Comparison of ENCODE assay signal across 25 cellular contexts in the genomic region with DNA sequence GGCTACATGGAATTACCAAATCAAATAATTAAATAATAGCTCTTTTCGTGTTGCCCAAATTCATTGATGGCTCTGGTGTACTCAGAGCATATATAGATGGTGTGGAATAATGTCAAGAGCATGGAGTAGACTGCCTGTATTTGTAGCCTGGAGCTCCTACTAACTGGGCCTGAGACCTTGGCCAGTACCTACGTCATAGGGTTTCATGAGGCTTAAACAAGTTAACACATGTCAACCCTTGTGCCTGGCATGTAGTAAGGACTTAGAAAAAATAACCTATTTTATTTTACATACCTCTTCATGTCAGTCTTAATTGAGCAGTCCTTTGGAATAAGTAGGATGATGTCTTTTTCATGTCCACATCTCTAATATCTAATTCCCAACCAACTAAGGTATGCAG.
DNase-seq lines count a peak whose midpoint lies in the region; ATAC-seq, FAIRE-seq and TF ChIP-seq lines count a peak whose summit lies in the region.
"Had no signal": no experiment of that assay in that cellular context is flagged by ENCODE, and none has a peak within 500 bp of the region (broad histone marks: within the 10 kb centered on the region; RNA-seq: fewer than 3 reads in every experiment).

No MANE protein-coding gene starts in this region.

- in situ Hi-C loops in mammary epithelial cell (cut with MboI; ENCODE audit: low sequenced_read_pairs in 2 of 2): no loop called here

- no peaks in the 10 kb centered on the region for H4K20me1 ChIP-seq in mammary epithelial cell (ENCODE audit: insufficient read depth, low read length)
- H4K20me1 ChIP-seq: BLaER1 treated with 17β-estradiol and CSF1 and Interleukin-3, amounts not matched to agents 10 nM and 100 nM had no signal

- intact Hi-C loops in mammary epithelial cell (cut with micrococcal nuclease) (no loop called here), breast epithelium (cut with DNase I; ENCODE audit: low total_unique reads) (loop anchor here (1.0 kb wide), 1 partner anchor 15 kb away; no protein-coding TSS in a partner anchor)

- no peaks in the 10 kb centered on the region for H3K9me3 ChIP-seq in mammary epithelial cell (replicated peaks; ENCODE audit: insufficient read depth, low read length)
- H3K9me3 ChIP-seq in breast epithelium: no peaks in the 10 kb centered on the region
- H3K9me3 ChIP-seq: A549; BLaER1 treated with 17β-estradiol and CSF1 and Interleukin-3, amounts not matched to agents 10 nM and 100 nM had no signal

- H3K79me2 ChIP-seq in mammary epithelial cell (ENCODE audit: insufficient read depth, low read length): no peaks in the 10 kb centered on the region

- H3K36me3 ChIP-seq in mammary epithelial cell (ENCODE audit: insufficient read depth, low read length): no peaks in the 10 kb centered on the region
- no peaks in the 10 kb centered on the region for H3K36me3 ChIP-seq in breast epithelium
- no peaks in the 10 kb centered on the region for H3K36me3 ChIP-seq in bronchial epithelial cell (ENCODE audit: control insufficient read depth, insufficient read depth, low read length)
- H3K36me3 ChIP-seq: BLaER1 treated with 17β-estradiol and CSF1 and Interleukin-3, amounts not matched to agents 10 nM and 100 nM had no signal

- ATAC-seq in foreskin keratinocyte: peak; percentile 35
- ATAC-seq in GM19467 (IDR thresholded peaks at IDR 0.05; ENCODE audit: unreplicated experiment): no peak
- ATAC-seq: A549; CD8-positive, alpha-beta T cell; GM12878 had no signal

- FAIRE-seq in bronchial epithelial cell (lab: Jason Lieb, UNC): no peak
- FAIRE-seq: A549, GM12878, GM12892, GM18507 had no signal

- CTCF ChIA-PET in mammary epithelial cell (lab: Charles Lee; ENCODE audit: low non-redundant PET): no interaction called here
- CTCF ChIA-PET in RWPE1 (lab: Yijun Ruan, JAX): interaction anchor here (0.6 to 0.9 kb wide), 4 partner anchors 8 to 246 kb away, joined by 3 to 7 read pairs (median 4); no protein-coding TSS in a partner anchor

- TF ChIP-seq POLR2A in breast epithelium (IDR thresholded peaks at IDR 0.05): no peak

- H3K4me1 ChIP-seq in mammary epithelial cell (ENCODE audit: insufficient read depth, low read length): no peaks in the 10 kb centered on the region
- no peaks in the 10 kb centered on the region for H3K4me1 ChIP-seq in breast epithelium
- no peaks in the 10 kb centered on the region for H3K4me1 ChIP-seq in foreskin keratinocyte
- H3K4me1 ChIP-seq: A549; BLaER1 treated with 17β-estradiol and CSF1 and Interleukin-3, amounts not matched to agents 10 nM and 100 nM had no signal

- H3K27me3 ChIP-seq in mammary epithelial cell (ENCODE audit: insufficient read depth, low read length): no peaks in the 10 kb centered on the region
- no peaks in the 10 kb centered on the region for H3K27me3 ChIP-seq in breast epithelium
- H3K27me3 ChIP-seq in bronchial epithelial cell (ENCODE audit: control insufficient read depth, insufficient read depth, low read length): no peaks in the 10 kb centered on the region
- no peaks in the 10 kb centered on the region for H3K27me3 ChIP-seq in foreskin keratinocyte
- H3K27me3 ChIP-seq: BLaER1 treated with 17β-estradiol and CSF1 and Interleukin-3, amounts not matched to agents 10 nM and 100 nM had no signal

- BruUV-seq in mammary epithelial cell (replicated peaks; lab: Mats Ljungman, UMichigan): no TSS peak

- dilution Hi-C loops in mammary epithelial cell (cut with HindIII; ENCODE audit: low sequenced_read_pairs): no loop called here

- peak; percentile 25 for DNase-seq in mammary epithelial cell
- DNase-seq in breast epithelium (ENCODE audit: low spot score in 2 of 2): no peak
- DNase-seq in RWPE1 (ENCODE audit: low spot score): peak; percentile 8
- peak; percentile 78 for DNase-seq in bronchial epithelial cell (ENCODE audit: low read depth)
- peak in 1 of 2 donors; percentile 52 for DNase-seq in foreskin keratinocyte
- no peak for DNase-seq in anterior cingulate cortex (lab: John Stamatoyannopoulos, UW)
- DNase-seq in effector CD4-positive, alpha-beta T cell: no peak
- DNase-seq: AML-193; CD4-positive, alpha-beta T cell; CD8-positive, alpha-beta T cell; COR-L47; DMS 273 treated with DMSO at 0.1 percent for 48 hours; DMS153; DMS79; DND-41; EL; GDM1 had no signal

- H3K9ac ChIP-seq in mammary epithelial cell (ENCODE audit: insufficient read depth, low read length): no peak overlapping the region
- H3K9ac ChIP-seq: BLaER1 treated with 17β-estradiol and CSF1 and Interleukin-3, amounts not matched to agents 10 nM and 100 nM had no signal

- POLR2A ChIA-PET in RWPE1 (lab: Yijun Ruan, JAX; ENCODE audit: low non-redundant PET): no interaction called here

- TF ChIP-seq CTCF in mammary epithelial cell (conservative IDR thresholded peaks at IDR 0.05 in 1 of 2, IDR thresholded peaks at IDR 0.05 in 1 of 2; ENCODE audit: extremely low read depth in 1 of 2, insufficient read depth in 1 of 2, low read depth in 1 of 2, low read length in 2 of 2): no peak
- no peak for TF ChIP-seq CTCF in breast epithelium (IDR thresholded peaks at IDR 0.05)
- no peak for TF ChIP-seq CTCF in RWPE1 (conservative IDR thresholded peaks at IDR 0.05; ENCODE audit: low read depth)
- no peak for TF ChIP-seq CTCF in bronchial epithelial cell (IDR thresholded peaks at IDR 0.05; ENCODE audit: insufficient read depth, low read length, severe bottlenecking)
- TF ChIP-seq CTCF in foreskin keratinocyte (conservative IDR thresholded peaks at IDR 0.05): no peak

- no peak overlapping the region for H2AFZ ChIP-seq in mammary epithelial cell (ENCODE audit: low read depth, low read length)

- 47% methylated on average over 2 of the region's 2 CpGs for WGBS in mammary epithelial cell (ENCODE audit: low coverage, missing lambda C conversion rate)

- H3K27ac ChIP-seq in mammary epithelial cell (ENCODE audit: insufficient read depth, low read depth, low read length) (no peak overlapping the region), breast epithelium (no peak overlapping the region), RWPE1 (no peak overlapping the region), foreskin keratinocyte (no peak overlapping the region)
- H3K27ac ChIP-seq: 22Rv1; A549; BLaER1 treated with 17β-estradiol and CSF1 and Interleukin-3, amounts not matched to agents 10 nM and 100 nM; C4-2B had no signal

- no peak overlapping the region for H3K4me3 ChIP-seq in mammary epithelial cell (replicated peaks in 1 of 3; ENCODE audit: insufficient read depth in 1 of 3, low read depth in 2 of 3, low read length in 3 of 3)
- H3K4me3 ChIP-seq in breast epithelium: no peak overlapping the region
- H3K4me3 ChIP-seq in bronchial epithelial cell (ENCODE audit: low read depth, low read length): no peak overlapping the region
- H3K4me3 ChIP-seq: A549; BLaER1 treated with 17β-estradiol and CSF1 and Interleukin-3, amounts not matched to agents 10 nM and 100 nM; GM12878 had no signal

- H3K4me2 ChIP-seq in mammary epithelial cell (ENCODE audit: insufficient read depth, low read depth, low read length): no peak overlapping the region
- H3K4me2 ChIP-seq: A549; BLaER1 treated with 17β-estradiol and CSF1 and Interleukin-3, amounts not matched to agents 10 nM and 100 nM had no signal

Comparison
In these comparisons a context has a peak if more than half of its experiments do, and no peak if none do; other contexts are left out.
1. DNase-seq: peak in mammary epithelial cell (single experiment), RWPE1 (single experiment) and bronchial epithelial cell (single experiment); none in breast epithelium (0 of 2), anterior cingulate cortex (0 of 58) and effector CD4-positive, alpha-beta T cell (single experiment).